Comparison of ENCODE assay signal across 26 cellular contexts in the genomic region with DNA sequence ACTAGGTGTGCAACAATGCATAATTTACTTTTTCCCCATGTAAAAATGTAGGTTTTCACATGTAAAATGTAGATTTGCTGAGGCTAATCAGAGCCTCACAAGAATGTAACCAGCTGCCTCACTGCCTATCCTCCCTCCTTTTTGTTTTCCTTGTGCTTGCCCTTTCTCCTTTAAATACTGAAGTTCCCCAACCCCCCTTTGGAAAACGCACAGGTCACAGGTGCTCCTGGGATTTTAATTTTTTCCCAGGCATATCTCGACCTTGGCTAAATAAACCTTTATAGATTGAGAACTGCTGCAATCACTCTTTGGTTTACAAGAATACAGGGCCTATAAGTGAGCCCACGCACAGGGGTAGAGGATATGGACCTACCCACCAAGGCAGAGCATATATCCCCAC.
"Had no signal": no experiment of that assay in that cellular context is flagged by ENCODE, and none has a peak within 500 bp of the region (broad histone marks: within the 10 kb centered on the region; RNA-seq: fewer than 3 reads in every experiment).

No MANE protein-coding gene starts in this region.

- H3K4me3 ChIP-seq: colonic mucosa, esophagus squamous epithelium, gastrocnemius medialis, hepatocyte, lower lobe of right lung, mucosa of descending colon had no signal

- DNase-seq: colonic mucosa; cortex of kidney; effector CD8-positive, alpha-beta T cell; effector memory CD8-positive, alpha-beta T cell; endodermal cell; erythroblast; esophagus squamous epithelium; foreskin fibroblast; foreskin melanocyte; gastrocnemius medialis; glutamatergic neuron; head of caudate nucleus; hypothalamus; immature natural killer cell; islet precursor cell; kidney; kidney glomerular epithelial cell; left colon; left ventricle myocardium superior; lower lobe of right lung; mesenchymal stem cell; mucosa of descending colon had no signal

- H3K9me3 ChIP-seq: colonic mucosa, esophagus squamous epithelium, gastrocnemius medialis, lower lobe of right lung, mucosa of descending colon had no signal

- H3K4me1 ChIP-seq: colonic mucosa, lower lobe of right lung had no signal

- H3K27me3 ChIP-seq: colonic mucosa, esophagus squamous epithelium, gastrocnemius medialis, hepatocyte had no signal

- H3K27ac ChIP-seq: colonic mucosa, epithelial cell of prostate, esophagus squamous epithelium, hepatocyte, lower lobe of right lung had no signal

- ATAC-seq: effector memory CD8-positive, alpha-beta T cell; esophagus mucosa; gastrocnemius medialis; left colon; left lobe of liver; left ventricle myocardium superior; lower lobe of right lung; mucosa of descending colon had no signal

- H3K36me3 ChIP-seq: colonic mucosa, esophagus squamous epithelium, gastrocnemius medialis, lower lobe of right lung had no signal
